20 cellular contexts compared by ENCODE assay signal in the genomic region with DNA sequence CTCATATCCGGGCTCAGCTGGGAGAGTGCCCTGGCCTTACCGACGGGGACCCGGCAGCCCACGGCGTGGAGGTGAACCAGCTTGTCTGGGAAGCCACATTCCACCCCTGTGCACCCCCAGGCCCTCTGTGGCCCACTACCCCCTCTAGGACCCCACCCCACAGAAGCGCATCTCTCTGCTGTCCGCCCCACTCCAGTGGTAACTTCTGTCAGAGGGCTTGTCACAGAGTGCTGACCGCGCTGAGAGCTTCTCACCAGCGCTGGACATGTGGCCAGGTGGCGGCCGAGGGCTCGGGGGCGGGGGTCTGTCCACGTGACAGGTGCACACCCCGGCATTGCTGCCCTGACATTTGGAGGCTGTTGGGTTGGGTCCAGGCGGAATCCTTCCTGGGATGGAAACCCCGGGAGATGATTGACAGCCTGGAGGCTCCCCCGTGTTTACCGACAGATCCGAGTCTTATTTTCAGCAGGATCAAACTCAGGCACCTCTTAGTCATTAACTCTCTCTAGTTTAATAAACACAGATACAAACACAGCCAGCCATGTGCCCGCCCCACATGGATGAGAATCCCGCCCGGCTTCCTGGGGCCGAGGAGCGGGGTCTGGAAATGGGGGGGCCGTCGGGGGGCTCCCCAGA. TPM values are rescaled to one million over a fixed set of nuclear protein-coding genes. Genes with fewer than 3 reads are reported as not detected.
A peak's percentile ranks its signal among the peaks of the same experiment; 100 is the strongest.
DNase-seq lines count a peak whose midpoint lies in the region; ATAC-seq and TF ChIP-seq lines count a peak whose summit lies in the region.
"Had no signal": no experiment of that assay in that cellular context is flagged by ENCODE, and none has a peak within 500 bp of the region (broad histone marks: within the 10 kb centered on the region; RNA-seq: fewer than 3 reads in every experiment).

No MANE protein-coding gene starts in this region.

- TF ChIP-seq CTCF in CD14-positive monocyte (IDR thresholded peaks at IDR 0.05), result no peak
- no peak for TF ChIP-seq CTCF in chondrocyte (IDR thresholded peaks at IDR 0.05)

- CTCF ChIA-PET in activated CD4-positive, alpha-beta memory T cell treated with anti-CD3 and anti-CD28 coated beads for 36 hours (lab: Charles Lee), result no interaction called here
- CTCF ChIA-PET in activated CD4-positive, alpha-beta memory T cell treated with anti-CD3 and anti-CD28 coated beads, Interleukin-2, amount 10 ng/mL, durations not matched to agents 7 days and 5 days (lab: Charles Lee), result no interaction called here

- DNase-seq in activated CD4-positive, alpha-beta memory T cell treated with anti-CD3 and anti-CD28 coated beads for 36 hours, result peak; percentile 3
- no peak for DNase-seq in activated CD4-positive, alpha-beta memory T cell treated with anti-CD3 and anti-CD28 coated beads, Interleukin-2, amount 10 ng/mL, durations not matched to agents 7 days and 5 days
- DNase-seq in CD14-positive monocyte (ENCODE audit: low spot score) (peak; percentile 39), chondrocyte (ENCODE audit: low spot score) (peak; percentile 81), posterior vena cava (ENCODE audit: low spot score) (peak; percentile 79), GM03348 (ENCODE audit: low spot score) (no peak), HT-29 (ENCODE audit: low spot score) (no peak)
- DNase-seq: activated CD4-positive, alpha-beta T cell treated with anti-CD3 and anti-CD28 coated beads, Interleukin-2, amount 10 ng/mL, durations not matched to agents 24 days and 14 days; activated naive CD8-positive, alpha-beta T cell treated with anti-CD3 and anti-CD28 coated beads, Interleukin-2, amount 10 ng/mL, durations not matched to agents 7 days and 5 days; glutamatergic neuron; IMR-90; left colon; NCI-H1436; OCI-M1; stimulated activated CD4-positive, alpha-beta T cell treated with anti-CD3 and anti-CD28 coated beads, Interleukin-4, amount 100 ng/mL, for 4 hours had no signal

- H3K4me3 Mint-ChIP-seq in activated CD4-positive, alpha-beta memory T cell treated with anti-CD3 and anti-CD28 coated beads for 36 hours, result no peak overlapping the region
- H3K4me3 Mint-ChIP-seq in activated CD4-positive, alpha-beta memory T cell treated with anti-CD3 and anti-CD28 coated beads, Interleukin-2, amount 10 ng/mL, durations not matched to agents 7 days and 5 days, result no peak overlapping the region
- no peak overlapping the region for H3K4me3 Mint-ChIP-seq in CD14-positive monocyte
- H3K4me3 Mint-ChIP-seq in chondrocyte (ENCODE audit: unreplicated experiment), result no peak overlapping the region
- H3K4me3 Mint-ChIP-seq: activated CD4-positive, alpha-beta T cell treated with anti-CD3 and anti-CD28 coated beads, Interleukin-2, amount 10 ng/mL, durations not matched to agents 24 days and 14 days; activated naive CD8-positive, alpha-beta T cell treated with anti-CD3 and anti-CD28 coated beads, Interleukin-2, amount 10 ng/mL, durations not matched to agents 7 days and 5 days; stimulated activated naive CD8-positive, alpha-beta T cell treated with anti-CD3 and anti-CD28 coated beads, Interleukin-15, amount 100 ng/mL, for 72 hours had no signal

- no peak for ATAC-seq in GM19397 (IDR thresholded peaks at IDR 0.05; ENCODE audit: unreplicated experiment)
- ATAC-seq: body of pancreas, left colon, mucosa of descending colon had no signal

- H3K9me3 Mint-ChIP-seq in activated CD4-positive, alpha-beta memory T cell treated with anti-CD3 and anti-CD28 coated beads for 36 hours, result no peaks in the 10 kb centered on the region
- H3K9me3 Mint-ChIP-seq in activated CD4-positive, alpha-beta memory T cell treated with anti-CD3 and anti-CD28 coated beads, Interleukin-2, amount 10 ng/mL, durations not matched to agents 7 days and 5 days, result no peaks in the 10 kb centered on the region
- H3K9me3 Mint-ChIP-seq in CD14-positive monocyte, result peaks cover 0 to 2% (median 0%) of the 10 kb centered on the region in 7 donors
- H3K9me3 Mint-ChIP-seq in chondrocyte (ENCODE audit: low read depth), result no peaks in the 10 kb centered on the region
- H3K9me3 Mint-ChIP-seq: activated CD4-positive, alpha-beta T cell treated with anti-CD3 and anti-CD28 coated beads, Interleukin-2, amount 10 ng/mL, durations not matched to agents 24 days and 14 days; activated naive CD8-positive, alpha-beta T cell treated with anti-CD3 and anti-CD28 coated beads, Interleukin-2, amount 10 ng/mL, durations not matched to agents 7 days and 5 days; stimulated activated naive CD8-positive, alpha-beta T cell treated with anti-CD3 and anti-CD28 coated beads, Interleukin-15, amount 100 ng/mL, for 72 hours had no signal

- intact Hi-C loops in activated CD4-positive, alpha-beta memory T cell treated with anti-CD3 and anti-CD28 coated beads for 36 hours (cut with micrococcal nuclease), result no loop called here
- intact Hi-C loops in CD14-positive monocyte (cut with micrococcal nuclease), result no loop called here
- intact Hi-C loops in posterior vena cava (cut with DNase I), result loop anchor here in 1 of 2 donors (10.0 kb wide), 1 partner anchor 530 kb away; no protein-coding TSS in a partner anchor

- peaks cover 11% of the 10 kb centered on the region for H3K27me3 Mint-ChIP-seq in activated CD4-positive, alpha-beta memory T cell treated with anti-CD3 and anti-CD28 coated beads for 36 hours
- peaks cover 11% of the 10 kb centered on the region for H3K27me3 Mint-ChIP-seq in activated CD4-positive, alpha-beta memory T cell treated with anti-CD3 and anti-CD28 coated beads, Interleukin-2, amount 10 ng/mL, durations not matched to agents 7 days and 5 days
- H3K27me3 Mint-ChIP-seq in CD14-positive monocyte (ENCODE audit: low read depth in 3 of 3) (peaks cover 23 to 41% (median 29%) of the 10 kb centered on the region in 3 donors), chondrocyte (ENCODE audit: low read depth) (peaks cover 32% of the 10 kb centered on the region)

- H3K36me3 Mint-ChIP-seq in activated CD4-positive, alpha-beta memory T cell treated with anti-CD3 and anti-CD28 coated beads for 36 hours, result no peaks in the 10 kb centered on the region
- H3K36me3 Mint-ChIP-seq in activated CD4-positive, alpha-beta memory T cell treated with anti-CD3 and anti-CD28 coated beads, Interleukin-2, amount 10 ng/mL, durations not matched to agents 7 days and 5 days (ENCODE audit: low read depth), result no peaks in the 10 kb centered on the region
- H3K36me3 Mint-ChIP-seq in CD14-positive monocyte (no peaks in the 10 kb centered on the region), chondrocyte (ENCODE audit: low read depth) (no peaks in the 10 kb centered on the region)
- H3K36me3 Mint-ChIP-seq: activated naive CD8-positive, alpha-beta T cell treated with anti-CD3 and anti-CD28 coated beads, Interleukin-2, amount 10 ng/mL, durations not matched to agents 7 days and 5 days had no signal

- POLR2A ChIA-PET in activated CD4-positive, alpha-beta memory T cell treated with anti-CD3 and anti-CD28 coated beads for 36 hours (lab: Charles Lee), result no interaction called here
- POLR2A ChIA-PET in activated CD4-positive, alpha-beta memory T cell treated with anti-CD3 and anti-CD28 coated beads, Interleukin-2, amount 10 ng/mL, durations not matched to agents 7 days and 5 days (lab: Charles Lee), result no interaction called here

- no peak overlapping the region for H3K27ac Mint-ChIP-seq in activated CD4-positive, alpha-beta memory T cell treated with anti-CD3 and anti-CD28 coated beads for 36 hours
- no peak overlapping the region for H3K27ac Mint-ChIP-seq in activated CD4-positive, alpha-beta memory T cell treated with anti-CD3 and anti-CD28 coated beads, Interleukin-2, amount 10 ng/mL, durations not matched to agents 7 days and 5 days
- H3K27ac Mint-ChIP-seq in CD14-positive monocyte (no peak overlapping the region), chondrocyte (ENCODE audit: unreplicated experiment) (no peak overlapping the region)
- H3K27ac Mint-ChIP-seq: activated CD4-positive, alpha-beta T cell treated with anti-CD3 and anti-CD28 coated beads, Interleukin-2, amount 10 ng/mL, durations not matched to agents 24 days and 14 days; activated naive CD8-positive, alpha-beta T cell treated with anti-CD3 and anti-CD28 coated beads, Interleukin-2, amount 10 ng/mL, durations not matched to agents 7 days and 5 days; stimulated activated naive CD8-positive, alpha-beta T cell treated with anti-CD3 and anti-CD28 coated beads, Interleukin-15, amount 100 ng/mL, for 72 hours had no signal

- no peaks in the 10 kb centered on the region for H3K4me1 Mint-ChIP-seq in activated CD4-positive, alpha-beta memory T cell treated with anti-CD3 and anti-CD28 coated beads for 36 hours (ENCODE audit: low read depth)
- H3K4me1 Mint-ChIP-seq in activated CD4-positive, alpha-beta memory T cell treated with anti-CD3 and anti-CD28 coated beads, Interleukin-2, amount 10 ng/mL, durations not matched to agents 7 days and 5 days, result no peaks in the 10 kb centered on the region
- H3K4me1 Mint-ChIP-seq in CD14-positive monocyte, result no peaks in the 10 kb centered on the region
- H3K4me1 Mint-ChIP-seq in chondrocyte (ENCODE audit: low read depth), result no peaks in the 10 kb centered on the region
- H3K4me1 Mint-ChIP-seq: activated CD4-positive, alpha-beta T cell treated with anti-CD3 and anti-CD28 coated beads, Interleukin-2, amount 10 ng/mL, durations not matched to agents 24 days and 14 days; activated naive CD8-positive, alpha-beta T cell treated with anti-CD3 and anti-CD28 coated beads, Interleukin-2, amount 10 ng/mL, durations not matched to agents 7 days and 5 days had no signal

RNA-seq across cellular contexts. Expression of a gene that starts 5.1 kb away (rescaled TPM):
- under 1 TPM; 0.10 to 0.12 TPM for total RNA-seq in activated CD4-positive, alpha-beta memory T cell treated with anti-CD3 and anti-CD28 coated beads for 36 hours
- total RNA-seq in activated CD4-positive, alpha-beta memory T cell treated with anti-CD3 and anti-CD28 coated beads, Interleukin-2, amount 10 ng/mL, durations not matched to agents 7 days and 5 days, result under 1 TPM in 1 of 2 experiments, not detected in 1; 0.08 TPM
- not detected for polyA plus RNA-seq in CD14-positive monocyte
- 0.65 to 0.72 TPM (median 0.68 TPM) in 3 replicates for total RNA-seq in chondrocyte
- total RNA-seq in posterior vena cava, result 1 to 10 TPM; 1.2 to 1.8 TPM
- total RNA-seq in HT-29 (2014; rRNA removed; shearing (Covaris generic)), result 0.92 and 1.7 TPM in 2 replicates
- total RNA-seq: activated CD4-positive, alpha-beta T cell treated with anti-CD3 and anti-CD28 coated beads, Interleukin-2, amount 10 ng/mL, durations not matched to agents 24 days and 14 days; activated naive CD8-positive, alpha-beta T cell treated with anti-CD3 and anti-CD28 coated beads, Interleukin-2, amount 10 ng/mL, durations not matched to agents 7 days and 5 days; MCF 10A had no signal

Comparison
In these comparisons a context has a peak if more than half of its experiments do, and no peak if none do; other contexts are left out.
1. DNase-seq: peak in activated CD4-positive, alpha-beta memory T cell treated with anti-CD3 and anti-CD28 coated beads for 36 hours (single experiment), CD14-positive monocyte (single experiment), chondrocyte (single experiment) and posterior vena cava (single experiment); none in activated CD4-positive, alpha-beta memory T cell treated with anti-CD3 and anti-CD28 coated beads, Interleukin-2, amount 10 ng/mL, durations not matched to agents 7 days and 5 days (single experiment), GM03348 (single experiment) and HT-29 (single experiment).